9 cellular contexts compared by ENCODE assay signal in the genomic region with DNA sequence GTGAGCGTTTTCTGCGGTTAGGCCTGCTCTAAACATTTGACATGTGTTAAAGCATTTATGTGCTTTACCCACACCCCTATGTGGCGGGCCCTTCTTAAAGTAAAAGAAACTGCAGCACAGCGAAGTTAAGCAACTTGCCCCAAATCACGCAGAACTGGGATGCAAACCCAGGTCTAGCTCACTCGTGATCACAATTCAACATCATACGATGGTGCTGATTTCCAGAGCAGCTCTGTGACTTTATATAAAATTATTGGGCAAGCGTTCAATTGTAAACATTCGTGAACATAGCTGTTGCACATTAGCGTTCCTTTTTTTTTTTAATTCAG. TPM values are rescaled to one million over a fixed set of nuclear protein-coding genes. Genes with fewer than 3 reads are reported as not detected.
A peak's percentile ranks its signal among the peaks of the same experiment; 100 is the strongest.
DNase-seq lines count a peak whose midpoint lies in the region; ATAC-seq lines count a peak whose summit lies in the region.
"Had no signal": no experiment of that assay in that cellular context is flagged by ENCODE, and none has a peak within 500 bp of the region (broad histone marks: within the 10 kb centered on the region; RNA-seq: fewer than 3 reads in every experiment).

No MANE protein-coding gene starts in this region.

- H3K4me1 Mint-ChIP-seq in activated CD4-positive, alpha-beta memory T cell treated with anti-CD3 and anti-CD28 coated beads for 36 hours (ENCODE audit: low read depth): peaks cover 25% of the 10 kb centered on the region

- H3K36me3 ChIP-seq in GM23248 (ENCODE audit: low read depth) (no peaks in the 10 kb centered on the region), skeletal muscle satellite cell (ENCODE audit: insufficient read depth, low read length) (no peaks in the 10 kb centered on the region)

- H3K4me3 ChIP-seq in GM23248: peak overlapping the region; percentile 75
- peak overlapping the region; percentile 79 for H3K4me3 ChIP-seq in skeletal muscle satellite cell (ENCODE audit: low read length)

- peaks cover 29% of the 10 kb centered on the region for H3F3A ChIP-seq in GM23248 (ENCODE audit: insufficient read depth)

- H3K79me2 ChIP-seq in GM23248 (ENCODE audit: insufficient read depth): no peaks in the 10 kb centered on the region; the same call in 1 of the 2 replicates

- H3K36me3 Mint-ChIP-seq in activated CD4-positive, alpha-beta memory T cell treated with anti-CD3 and anti-CD28 coated beads for 36 hours: no peaks in the 10 kb centered on the region

- intact Hi-C loops in activated CD4-positive, alpha-beta memory T cell treated with anti-CD3 and anti-CD28 coated beads for 36 hours (cut with micrococcal nuclease): loop anchor here (1.0 to 5.0 kb wide), 9 partner anchors 72 to 1055 kb away; partner anchors contain the start of gene CAST
- intact Hi-C loops in left cardiac atrium (cut with DNase I): loop anchor here (5.0 to 10.0 kb wide), 2 partner anchors 85 to 198 kb away; partner anchors contain the start of gene RHOBTB3 (in 2 of the 2)

- H2AFZ ChIP-seq in GM23248: peak overlapping the region; percentile 89

- H3K27ac Mint-ChIP-seq in activated CD4-positive, alpha-beta memory T cell treated with anti-CD3 and anti-CD28 coated beads for 36 hours: peak overlapping the region; percentile 89

- no peaks in the 10 kb centered on the region for H3K27me3 ChIP-seq in GM23248 (replicated peaks; ENCODE audit: insufficient read depth)
- no peaks in the 10 kb centered on the region for H3K27me3 ChIP-seq in skeletal muscle satellite cell (ENCODE audit: control insufficient read depth, insufficient read depth, low read length)

- H4K20me1 ChIP-seq in GM23248 (ENCODE audit: insufficient read depth): no peaks in the 10 kb centered on the region

- H3K27ac ChIP-seq in GM23248: peak overlapping the region; percentile 73

- ATAC-seq in left cardiac atrium: peak; percentile 15 to 35

- H3K4me3 Mint-ChIP-seq in activated CD4-positive, alpha-beta memory T cell treated with anti-CD3 and anti-CD28 coated beads for 36 hours: peak overlapping the region; percentile 78

- no peak for DNase-seq in GM23248
- DNase-seq in activated CD4-positive, alpha-beta memory T cell treated with anti-CD3 and anti-CD28 coated beads for 36 hours: no peak
- DNase-seq in left cardiac atrium: no peak
- no peak for DNase-seq in NCI-H187 (lab: John Stamatoyannopoulos, UW)
- DNase-seq in stimulated activated naive CD4-positive, alpha-beta T cell treated with Interleukin-2 at 50 U/mL for 16 hours (lab: John Stamatoyannopoulos, UW): no peak
- no peak for DNase-seq in Kasumi-1 (lab: John Stamatoyannopoulos, UW)
- DNase-seq in COLO829 (ENCODE audit: low spot score): no peak

- POLR2A ChIA-PET in activated CD4-positive, alpha-beta memory T cell treated with anti-CD3 and anti-CD28 coated beads for 36 hours (lab: Charles Lee): interaction anchor here (0.6 to 2.4 kb wide), 10 partner anchors 9 to 1055 kb away, joined by 3 to 16 read pairs (median 5); partner anchors contain the start of genes ARSK, GPR150 and SKIC3

- CTCF ChIA-PET in activated CD4-positive, alpha-beta memory T cell treated with anti-CD3 and anti-CD28 coated beads for 36 hours (lab: Charles Lee): interaction anchor here (0.8 to 6.9 kb wide), 9 partner anchors 15 to 196 kb away, joined by 3 to 56 read pairs (median 7); partner anchors contain the start of gene GPR150

- H3K4me2 ChIP-seq in GM23248 (ENCODE audit: unreplicated experiment) (peak overlapping the region; percentile 81), skeletal muscle satellite cell (ENCODE audit: low read length) (peak overlapping the region; percentile 95)

- WGBS in GM23248 (ENCODE audit: low coverage in 1 of 2, low lambda C conversion rate in 2 of 2, missing lambda C conversion rate in 2 of 2), 2 experiments: 7 to 8% methylated on average over 10 of the region's 10 CpGs

- H3K4me1 ChIP-seq in GM23248 (ENCODE audit: insufficient read depth) (peaks cover 5% of the 10 kb centered on the region; the same call in 1 of the 2 replicates), skeletal muscle satellite cell (ENCODE audit: control insufficient read depth, insufficient read depth, low read length) (peaks cover 15% of the 10 kb centered on the region)

- H3K9me2 ChIP-seq in GM23248 (ENCODE audit: insufficient read depth): no peaks in the 10 kb centered on the region

- H3K9me3 Mint-ChIP-seq in activated CD4-positive, alpha-beta memory T cell treated with anti-CD3 and anti-CD28 coated beads for 36 hours: no peaks in the 10 kb centered on the region

- H3K27me3 Mint-ChIP-seq in activated CD4-positive, alpha-beta memory T cell treated with anti-CD3 and anti-CD28 coated beads for 36 hours: no peaks in the 10 kb centered on the region

- H3K9me3 ChIP-seq in GM23248 (ENCODE audit: low read depth) (no peaks in the 10 kb centered on the region), skeletal muscle satellite cell (replicated peaks; ENCODE audit: low read length) (no peaks in the 10 kb centered on the region)

- H3K9ac ChIP-seq in GM23248 (peak overlapping the region; percentile 86), skeletal muscle satellite cell (ENCODE audit: low read depth, low read length) (peak overlapping the region; percentile 95)

- in situ Hi-C loops in GM23248 (cut with MboI): no loop called here

RNA-seq across cellular contexts. Expression of gene RFESD, which starts 0.7 kb away (rescaled TPM):
- 0.38 and 1.2 TPM in 2 replicates for total RNA-seq in GM23248 (2014; rRNA removed; shearing (Covaris generic))
- 4.6 and 6.6 TPM in 2 replicates for polyA plus RNA-seq in GM23248 (2016; fragmentation: Nextera tagmentation; extraction: Ambion mirVana)
- 1 to 10 TPM; 6.9 to 8.8 TPM for total RNA-seq in activated CD4-positive, alpha-beta memory T cell treated with anti-CD3 and anti-CD28 coated beads for 36 hours
- total RNA-seq in left cardiac atrium: 1 to 10 TPM; 2.5 to 4.3 TPM
- 1.7 and 1.8 TPM in 2 replicates for total RNA-seq in skeletal muscle satellite cell (2012; rRNA removed)

RNA-seq across cellular contexts. Expression of gene GPR150, which starts 27.4 kb away (rescaled TPM):
- total RNA-seq in GM23248 (2014; rRNA removed; shearing (Covaris generic)): 1.1 TPM in 1 of 2 replicates, not detected in the other
- polyA plus RNA-seq in GM23248 (2016; fragmentation: Nextera tagmentation; extraction: Ambion mirVana): 0.25 and 0.35 TPM in 2 replicates
- total RNA-seq in activated CD4-positive, alpha-beta memory T cell treated with anti-CD3 and anti-CD28 coated beads for 36 hours: under 1 TPM; 0.50 to 0.82 TPM
- under 1 TPM in 1 of 2 donors, not detected in 1; 0.10 TPM for total RNA-seq in left cardiac atrium
- 0.22 and 0.25 TPM in 2 replicates for total RNA-seq in skeletal muscle satellite cell (2012; rRNA removed)
- total RNA-seq: NCI-H460 had no signal

RNA-seq across cellular contexts. Expression of gene SPATA9, which starts 35.5 kb away (rescaled TPM):
- total RNA-seq in GM23248 (2014; rRNA removed; shearing (Covaris generic)): 0.22 TPM in 1 of 2 replicates, not detected in the other
- 0.71 and 0.96 TPM in 2 replicates for polyA plus RNA-seq in GM23248 (2016; fragmentation: Nextera tagmentation; extraction: Ambion mirVana)
- not detected for total RNA-seq in activated CD4-positive, alpha-beta memory T cell treated with anti-CD3 and anti-CD28 coated beads for 36 hours
- under 1 TPM; 0.21 to 0.47 TPM for total RNA-seq in left cardiac atrium
- 0.25 TPM in 1 of 2 replicates, not detected in the other for total RNA-seq in skeletal muscle satellite cell (2012; rRNA removed)
